Comparison of ENCODE assay signal across 20 cellular contexts in the genomic region with DNA sequence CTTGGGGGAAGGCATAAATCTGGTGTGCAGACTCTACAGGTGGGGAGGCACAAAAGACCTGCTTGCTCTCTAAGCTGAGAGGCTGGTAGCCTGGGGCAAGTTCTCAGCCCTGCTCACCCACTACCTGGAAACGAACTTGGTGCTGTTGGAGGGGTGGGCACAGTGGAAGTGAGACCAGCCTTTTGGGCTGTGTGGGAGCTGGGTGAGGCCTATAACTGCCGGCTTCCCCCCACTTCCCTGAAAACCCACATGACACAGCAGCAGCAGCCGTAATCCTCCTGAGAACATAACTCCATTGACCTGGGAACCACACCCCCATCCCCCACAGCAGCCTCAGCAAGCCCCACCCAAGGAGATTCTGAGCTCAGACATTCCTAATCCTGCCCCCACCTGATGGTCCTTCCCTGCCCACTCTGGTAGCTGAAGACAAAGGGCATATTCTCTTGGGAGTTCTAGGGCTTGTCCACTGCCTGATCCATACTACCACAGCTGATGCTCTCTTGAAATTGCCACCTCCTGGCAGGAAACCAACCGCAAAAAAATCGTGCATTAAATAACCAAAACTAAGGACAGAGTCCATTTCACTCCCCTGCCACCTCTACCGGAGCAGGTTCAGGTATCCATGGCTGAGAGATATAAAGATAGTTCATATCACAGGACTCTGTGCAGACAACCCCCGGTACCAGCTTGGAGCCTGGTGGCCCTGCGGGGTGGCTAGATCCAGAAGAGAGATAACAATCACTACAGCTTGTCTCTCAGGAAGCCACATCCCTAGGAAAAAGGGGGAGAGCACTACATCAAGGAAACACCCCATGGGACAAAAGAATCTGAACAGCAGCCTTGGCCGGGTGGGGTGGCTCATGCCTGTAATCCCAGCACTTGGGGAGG.
DNase-seq lines count a peak whose midpoint lies in the region; ATAC-seq and TF ChIP-seq lines count a peak whose summit lies in the region.
"Had no signal": no experiment of that assay in that cellular context is flagged by ENCODE, and none has a peak within 500 bp of the region (broad histone marks: within the 10 kb centered on the region; RNA-seq: fewer than 3 reads in every experiment).

No MANE protein-coding gene starts in this region.

- H3K27ac ChIP-seq in endodermal cell (ENCODE audit: low read depth, low read length) (no peak overlapping the region), testis (no peak overlapping the region)
- H3K27ac ChIP-seq: HL-60, SJSA1 had no signal

- H3K27me3 Mint-ChIP-seq in activated CD8-positive, alpha-beta memory T cell treated with anti-CD3 and anti-CD28 coated beads, Interleukin-2, amount 10 ng/mL, durations not matched to agents 7 days and 5 days = peaks cover 35% of the 10 kb centered on the region
- peaks cover 22% of the 10 kb centered on the region for H3K27me3 Mint-ChIP-seq in endodermal cell (ENCODE audit: insufficient read depth)
- H3K27me3 Mint-ChIP-seq in activated T-cell treated with anti-CD3 and anti-CD28 coated beads, Interleukin-2, amount 50 U/mL, for 72 hours (ENCODE audit: low read depth) = peaks cover 17% of the 10 kb centered on the region

- ATAC-seq in activated CD8-positive, alpha-beta memory T cell treated with anti-CD3 and anti-CD28 coated beads, Interleukin-2, amount 10 ng/mL, durations not matched to agents 7 days and 5 days = no peak
- no peak for ATAC-seq in activated T-cell treated with anti-CD3 and anti-CD28 coated beads, Interleukin-2, amount 50 U/mL, for 72 hours (replicated peaks in 1 of 2)
- no peak for ATAC-seq in HG02763 (IDR thresholded peaks at IDR 0.05; ENCODE audit: unreplicated experiment)
- ATAC-seq: HepG2, Right ventricle myocardium inferior had no signal

- no peaks in the 10 kb centered on the region for H3K36me3 Mint-ChIP-seq in activated CD8-positive, alpha-beta memory T cell treated with anti-CD3 and anti-CD28 coated beads, Interleukin-2, amount 10 ng/mL, durations not matched to agents 7 days and 5 days
- H3K36me3 Mint-ChIP-seq in endodermal cell (ENCODE audit: low read depth) = no peaks in the 10 kb centered on the region
- peaks cover 0 to 11% of the 10 kb centered on the region in 2 donors for H3K36me3 Mint-ChIP-seq in activated T-cell treated with anti-CD3 and anti-CD28 coated beads, Interleukin-2, amount 50 U/mL, for 72 hours (ENCODE audit: insufficient read depth in 2 of 2)

- H3K4me3 Mint-ChIP-seq in activated CD8-positive, alpha-beta memory T cell treated with anti-CD3 and anti-CD28 coated beads, Interleukin-2, amount 10 ng/mL, durations not matched to agents 7 days and 5 days = no peak overlapping the region
- no peak overlapping the region for H3K4me3 Mint-ChIP-seq in endodermal cell
- no peak overlapping the region for H3K4me3 Mint-ChIP-seq in activated T-cell treated with anti-CD3 and anti-CD28 coated beads, Interleukin-2, amount 50 U/mL, for 72 hours

- CTCF ChIA-PET in activated CD8-positive, alpha-beta memory T cell treated with anti-CD3 and anti-CD28 coated beads, Interleukin-2, amount 10 ng/mL, durations not matched to agents 7 days and 5 days (lab: Charles Lee) = interaction anchor here (1.1 kb wide), 1 partner anchor 9 kb away, joined by 4 read pairs; no protein-coding TSS in a partner anchor

- H3K27ac Mint-ChIP-seq in activated CD8-positive, alpha-beta memory T cell treated with anti-CD3 and anti-CD28 coated beads, Interleukin-2, amount 10 ng/mL, durations not matched to agents 7 days and 5 days = no peak overlapping the region
- no peak overlapping the region for H3K27ac Mint-ChIP-seq in endodermal cell
- H3K27ac Mint-ChIP-seq in activated T-cell treated with anti-CD3 and anti-CD28 coated beads, Interleukin-2, amount 50 U/mL, for 72 hours = no peak overlapping the region

- no peaks in the 10 kb centered on the region for H3K36me3 ChIP-seq in endodermal cell (ENCODE audit: control insufficient read depth, insufficient read depth, low read length)
- no peaks in the 10 kb centered on the region for H3K36me3 ChIP-seq in testis (ENCODE audit: low read depth, missing control alignments)
- H3K36me3 ChIP-seq: SJSA1 had no signal

- peak; percentile 17 for DNase-seq in activated CD8-positive, alpha-beta memory T cell treated with anti-CD3 and anti-CD28 coated beads for 24 hours
- DNase-seq in activated CD8-positive, alpha-beta memory T cell treated with anti-CD3 and anti-CD28 coated beads, Interleukin-2, amount 10 ng/mL, durations not matched to agents 7 days and 5 days = no peak
- peak; percentile 49 for DNase-seq in NCI-H82 (lab: John Stamatoyannopoulos, UW)
- peak; percentile 34 for DNase-seq in endodermal cell
- DNase-seq in testis = peak; percentile 2
- DNase-seq in dedifferentiated amniotic fluid mesenchymal stem cell (ENCODE audit: extremely low spot score) = no peak
- DNase-seq in activated T-cell treated with anti-CD3 and anti-CD28 coated beads, Interleukin-2, amount 50 U/mL, for 72 hours = no peak
- DNase-seq: AML-193, KG1, NCI-H1092 treated with DMSO at 0.1 percent for 48 hours, NCI-H1436 treated with DMSO at 0.1 percent for 48 hours, NCI-H1930, NCI-H510A treated with DMSO at 0.1 percent for 48 hours, NCI-H748 treated with DMSO at 0.1 percent for 48 hours, OCI-M1 had no signal

- no peak for TF ChIP-seq POLR2A in testis (IDR thresholded peaks at IDR 0.05)

- intact Hi-C loops in testis (cut with DNase I; ENCODE audit: low total_unique reads) = no loop called here

- H3K4me1 Mint-ChIP-seq in activated CD8-positive, alpha-beta memory T cell treated with anti-CD3 and anti-CD28 coated beads, Interleukin-2, amount 10 ng/mL, durations not matched to agents 7 days and 5 days = peaks cover 9% of the 10 kb centered on the region
- peaks cover 16% of the 10 kb centered on the region for H3K4me1 Mint-ChIP-seq in endodermal cell
- no peaks in the 10 kb centered on the region for H3K4me1 Mint-ChIP-seq in activated T-cell treated with anti-CD3 and anti-CD28 coated beads, Interleukin-2, amount 50 U/mL, for 72 hours (ENCODE audit: low read depth)

- no peak for TF ChIP-seq CTCF in endodermal cell (conservative IDR thresholded peaks at IDR 0.05)
- TF ChIP-seq CTCF in testis (IDR thresholded peaks at IDR 0.05) = no peak

- H3K9ac ChIP-seq in endodermal cell (ENCODE audit: extremely low read depth, low read length, poor library complexity, severe bottlenecking) = no peak overlapping the region

- H3K4me1 ChIP-seq in endodermal cell (ENCODE audit: control insufficient read depth, insufficient read depth, low read length) (peaks cover 3% of the 10 kb centered on the region), testis (no peaks in the 10 kb centered on the region)
- H3K4me1 ChIP-seq: SJSA1 had no signal

- 83 to 90% methylated on average over 2 to 9 of the region's 9 CpGs for WGBS in endodermal cell (ENCODE audit: insufficient coverage in 1 of 2, insufficient read length in 1 of 2), 2 experiments
- WGBS in testis, 2 donors = 85% methylated on average over 8 to 9 of the region's 9 CpGs

- H3K9me3 ChIP-seq in endodermal cell (ENCODE audit: control insufficient read depth, low read length) (peaks cover 31% of the 10 kb centered on the region), testis (no peaks in the 10 kb centered on the region)
- H3K9me3 ChIP-seq: SJSA1 had no signal

- peaks cover 5% of the 10 kb centered on the region for H3K9me3 Mint-ChIP-seq in activated CD8-positive, alpha-beta memory T cell treated with anti-CD3 and anti-CD28 coated beads, Interleukin-2, amount 10 ng/mL, durations not matched to agents 7 days and 5 days (ENCODE audit: low read depth)
- H3K9me3 Mint-ChIP-seq in endodermal cell = peaks cover 63% of the 10 kb centered on the region
- peaks cover 7 to 9% of the 10 kb centered on the region in 2 donors for H3K9me3 Mint-ChIP-seq in activated T-cell treated with anti-CD3 and anti-CD28 coated beads, Interleukin-2, amount 50 U/mL, for 72 hours

- no peak overlapping the region for H3K4me3 ChIP-seq in endodermal cell (ENCODE audit: low read length)
- no peak overlapping the region for H3K4me3 ChIP-seq in testis
- H3K4me3 ChIP-seq: SJSA1 had no signal

- H3K27me3 ChIP-seq in endodermal cell (ENCODE audit: control insufficient read depth, insufficient read depth, low read length, poor library complexity, severe bottlenecking) = peaks cover 14% of the 10 kb centered on the region
- H3K27me3 ChIP-seq in testis = no peaks in the 10 kb centered on the region
- H3K27me3 ChIP-seq: SJSA1 had no signal

Comparison
In these comparisons a context has a peak if more than half of its experiments do, and no peak if none do; other contexts are left out.
1. DNase-seq: peak in activated CD8-positive, alpha-beta memory T cell treated with anti-CD3 and anti-CD28 coated beads for 24 hours (single experiment), NCI-H82 (single experiment), endodermal cell (single experiment) and testis (single experiment); none in activated CD8-positive, alpha-beta memory T cell treated with anti-CD3 and anti-CD28 coated beads, Interleukin-2, amount 10 ng/mL, durations not matched to agents 7 days and 5 days (single experiment), dedifferentiated amniotic fluid mesenchymal stem cell (single experiment) and activated T-cell treated with anti-CD3 and anti-CD28 coated beads, Interleukin-2, amount 50 U/mL, for 72 hours (0 of 2).